Comparison of ENCODE assay signal across 1 cellular context in the genomic region with DNA sequence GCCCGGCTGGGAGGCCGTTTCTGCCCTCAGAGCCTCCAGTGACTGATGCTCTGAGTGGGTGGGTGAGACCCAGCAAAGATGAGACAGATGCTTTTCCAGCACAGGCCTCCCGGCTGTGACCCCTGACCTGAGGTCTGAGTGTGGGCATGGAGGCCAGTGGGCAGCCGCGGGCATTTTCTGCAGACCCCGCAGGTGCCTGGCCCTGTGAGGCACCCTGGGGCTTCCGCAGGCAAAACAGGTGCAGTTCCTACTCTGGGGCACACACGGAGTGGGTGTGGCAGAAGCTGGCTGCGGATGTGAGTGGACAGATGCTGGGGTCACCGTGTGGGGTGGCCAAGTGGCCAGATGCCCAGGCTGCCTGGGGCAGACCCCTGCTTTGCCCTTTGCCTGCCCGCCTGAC.
TF ChIP-seq lines count a peak whose summit lies in the region.

No MANE protein-coding gene starts in this region.

TF ChIP-seq in GM23338, 12 proteins besides CTCF, POLR2A, EP300 and RAD21:
- TF ChIP-seq, protein P1, sequence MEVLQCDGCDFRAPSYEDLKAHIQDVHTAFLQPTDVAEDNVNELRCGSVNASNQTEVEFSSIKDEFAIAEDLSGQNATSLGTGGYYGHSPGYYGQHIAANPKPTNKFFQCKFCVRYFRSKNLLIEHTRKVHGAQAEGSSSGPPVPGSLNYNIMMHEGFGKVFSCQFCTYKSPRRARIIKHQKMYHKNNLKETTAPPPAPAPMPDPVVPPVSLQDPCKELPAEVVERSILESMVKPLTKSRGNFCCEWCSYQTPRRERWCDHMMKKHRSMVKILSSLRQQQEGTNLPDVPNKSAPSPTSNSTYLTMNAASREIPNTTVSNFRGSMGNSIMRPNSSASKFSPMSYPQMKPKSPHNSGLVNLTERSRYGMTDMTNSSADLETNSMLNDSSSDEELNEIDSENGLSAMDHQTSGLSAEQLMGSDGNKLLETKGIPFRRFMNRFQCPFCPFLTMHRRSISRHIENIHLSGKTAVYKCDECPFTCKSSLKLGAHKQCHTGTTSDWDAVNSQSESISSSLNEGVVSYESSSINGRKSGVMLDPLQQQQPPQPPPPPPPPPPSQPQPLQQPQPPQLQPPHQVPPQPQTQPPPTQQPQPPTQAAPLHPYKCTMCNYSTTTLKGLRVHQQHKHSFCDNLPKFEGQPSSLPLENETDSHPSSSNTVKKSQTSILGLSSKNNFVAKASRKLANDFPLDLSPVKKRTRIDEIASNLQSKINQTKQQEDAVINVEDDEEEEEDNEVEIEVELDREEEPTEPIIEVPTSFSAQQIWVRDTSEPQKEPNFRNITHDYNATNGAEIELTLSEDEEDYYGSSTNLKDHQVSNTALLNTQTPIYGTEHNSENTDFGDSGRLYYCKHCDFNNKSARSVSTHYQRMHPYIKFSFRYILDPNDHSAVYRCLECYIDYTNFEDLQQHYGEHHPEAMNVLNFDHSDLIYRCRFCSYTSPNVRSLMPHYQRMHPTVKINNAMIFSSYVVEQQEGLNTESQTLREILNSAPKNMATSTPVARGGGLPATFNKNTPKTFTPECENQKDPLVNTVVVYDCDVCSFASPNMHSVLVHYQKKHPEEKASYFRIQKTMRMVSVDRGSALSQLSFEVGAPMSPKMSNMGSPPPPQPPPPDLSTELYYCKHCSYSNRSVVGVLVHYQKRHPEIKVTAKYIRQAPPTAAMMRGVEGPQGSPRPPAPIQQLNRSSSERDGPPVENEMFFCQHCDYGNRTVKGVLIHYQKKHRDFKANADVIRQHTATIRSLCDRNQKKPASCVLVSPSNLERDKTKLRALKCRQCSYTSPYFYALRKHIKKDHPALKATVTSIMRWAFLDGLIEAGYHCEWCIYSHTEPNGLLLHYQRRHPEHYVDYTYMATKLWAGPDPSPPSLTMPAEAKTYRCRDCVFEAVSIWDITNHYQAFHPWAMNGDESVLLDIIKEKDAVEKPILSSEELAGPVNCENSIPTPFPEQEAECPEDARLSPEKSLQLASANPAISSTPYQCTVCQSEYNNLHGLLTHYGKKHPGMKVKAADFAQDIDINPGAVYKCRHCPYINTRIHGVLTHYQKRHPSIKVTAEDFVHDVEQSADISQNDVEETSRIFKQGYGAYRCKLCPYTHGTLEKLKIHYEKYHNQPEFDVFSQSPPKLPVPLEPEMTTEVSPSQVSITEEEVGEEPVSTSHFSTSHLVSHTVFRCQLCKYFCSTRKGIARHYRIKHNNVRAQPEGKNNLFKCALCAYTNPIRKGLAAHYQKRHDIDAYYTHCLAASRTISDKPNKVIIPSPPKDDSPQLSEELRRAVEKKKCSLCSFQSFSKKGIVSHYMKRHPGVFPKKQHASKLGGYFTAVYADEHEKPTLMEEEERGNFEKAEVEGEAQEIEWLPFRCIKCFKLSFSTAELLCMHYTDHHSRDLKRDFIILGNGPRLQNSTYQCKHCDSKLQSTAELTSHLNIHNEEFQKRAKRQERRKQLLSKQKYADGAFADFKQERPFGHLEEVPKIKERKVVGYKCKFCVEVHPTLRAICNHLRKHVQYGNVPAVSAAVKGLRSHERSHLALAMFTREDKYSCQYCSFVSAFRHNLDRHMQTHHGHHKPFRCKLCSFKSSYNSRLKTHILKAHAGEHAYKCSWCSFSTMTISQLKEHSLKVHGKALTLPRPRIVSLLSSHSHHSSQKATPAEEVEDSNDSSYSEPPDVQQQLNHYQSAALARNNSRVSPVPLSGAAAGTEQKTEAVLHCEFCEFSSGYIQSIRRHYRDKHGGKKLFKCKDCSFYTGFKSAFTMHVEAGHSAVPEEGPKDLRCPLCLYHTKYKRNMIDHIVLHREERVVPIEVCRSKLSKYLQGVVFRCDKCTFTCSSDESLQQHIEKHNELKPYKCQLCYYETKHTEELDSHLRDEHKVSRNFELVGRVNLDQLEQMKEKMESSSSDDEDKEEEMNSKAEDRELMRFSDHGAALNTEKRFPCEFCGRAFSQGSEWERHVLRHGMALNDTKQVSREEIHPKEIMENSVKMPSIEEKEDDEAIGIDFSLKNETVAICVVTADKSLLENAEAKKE (CRISPR knock-in tag; IDR thresholded peaks at IDR 0.05): no peak
- no peak for TF ChIP-seq STAT1 (IDR thresholded peaks at IDR 0.05; ENCODE audit: unreplicated experiment)
- TF ChIP-seq EZH2 (IDR thresholded peaks at IDR 0.05; ENCODE audit: low read depth, unreplicated experiment): no peak
- no peak for TF ChIP-seq NANOG (IDR thresholded peaks at IDR 0.05; ENCODE audit: borderline replicate concordance)
- no peak for TF ChIP-seq JUNB (IDR thresholded peaks at IDR 0.05; ENCODE audit: unreplicated experiment)
- no peak for TF ChIP-seq EZH2phosphoT487 (IDR thresholded peaks at IDR 0.05; ENCODE audit: unreplicated experiment)
- no peak for TF ChIP-seq POLR2AphosphoS5 (IDR thresholded peaks at IDR 0.05; ENCODE audit: low read depth)
- TF ChIP-seq, protein P2, sequence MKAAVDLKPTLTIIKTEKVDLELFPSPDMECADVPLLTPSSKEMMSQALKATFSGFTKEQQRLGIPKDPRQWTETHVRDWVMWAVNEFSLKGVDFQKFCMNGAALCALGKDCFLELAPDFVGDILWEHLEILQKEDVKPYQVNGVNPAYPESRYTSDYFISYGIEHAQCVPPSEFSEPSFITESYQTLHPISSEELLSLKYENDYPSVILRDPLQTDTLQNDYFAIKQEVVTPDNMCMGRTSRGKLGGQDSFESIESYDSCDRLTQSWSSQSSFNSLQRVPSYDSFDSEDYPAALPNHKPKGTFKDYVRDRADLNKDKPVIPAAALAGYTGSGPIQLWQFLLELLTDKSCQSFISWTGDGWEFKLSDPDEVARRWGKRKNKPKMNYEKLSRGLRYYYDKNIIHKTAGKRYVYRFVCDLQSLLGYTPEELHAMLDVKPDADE (IDR thresholded peaks at IDR 0.05): no peak
- TF ChIP-seq, protein P3, sequence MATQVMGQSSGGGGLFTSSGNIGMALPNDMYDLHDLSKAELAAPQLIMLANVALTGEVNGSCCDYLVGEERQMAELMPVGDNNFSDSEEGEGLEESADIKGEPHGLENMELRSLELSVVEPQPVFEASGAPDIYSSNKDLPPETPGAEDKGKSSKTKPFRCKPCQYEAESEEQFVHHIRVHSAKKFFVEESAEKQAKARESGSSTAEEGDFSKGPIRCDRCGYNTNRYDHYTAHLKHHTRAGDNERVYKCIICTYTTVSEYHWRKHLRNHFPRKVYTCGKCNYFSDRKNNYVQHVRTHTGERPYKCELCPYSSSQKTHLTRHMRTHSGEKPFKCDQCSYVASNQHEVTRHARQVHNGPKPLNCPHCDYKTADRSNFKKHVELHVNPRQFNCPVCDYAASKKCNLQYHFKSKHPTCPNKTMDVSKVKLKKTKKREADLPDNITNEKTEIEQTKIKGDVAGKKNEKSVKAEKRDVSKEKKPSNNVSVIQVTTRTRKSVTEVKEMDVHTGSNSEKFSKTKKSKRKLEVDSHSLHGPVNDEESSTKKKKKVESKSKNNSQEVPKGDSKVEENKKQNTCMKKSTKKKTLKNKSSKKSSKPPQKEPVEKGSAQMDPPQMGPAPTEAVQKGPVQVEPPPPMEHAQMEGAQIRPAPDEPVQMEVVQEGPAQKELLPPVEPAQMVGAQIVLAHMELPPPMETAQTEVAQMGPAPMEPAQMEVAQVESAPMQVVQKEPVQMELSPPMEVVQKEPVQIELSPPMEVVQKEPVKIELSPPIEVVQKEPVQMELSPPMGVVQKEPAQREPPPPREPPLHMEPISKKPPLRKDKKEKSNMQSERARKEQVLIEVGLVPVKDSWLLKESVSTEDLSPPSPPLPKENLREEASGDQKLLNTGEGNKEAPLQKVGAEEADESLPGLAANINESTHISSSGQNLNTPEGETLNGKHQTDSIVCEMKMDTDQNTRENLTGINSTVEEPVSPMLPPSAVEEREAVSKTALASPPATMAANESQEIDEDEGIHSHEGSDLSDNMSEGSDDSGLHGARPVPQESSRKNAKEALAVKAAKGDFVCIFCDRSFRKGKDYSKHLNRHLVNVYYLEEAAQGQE (IDR thresholded peaks at IDR 0.05; ENCODE audit: unreplicated experiment): no peak
